14 cellular contexts compared by ENCODE assay signal in genomic region chr1:51643362-51643761, GRCh38. TPM values are rescaled to one million over a fixed set of nuclear protein-coding genes. Genes with fewer than 3 reads are reported as not detected.
DNase-seq lines count a peak whose midpoint lies in the region; ATAC-seq, FAIRE-seq and TF ChIP-seq lines count a peak whose summit lies in the region.
"Had no signal": no experiment of that assay in that cellular context is flagged by ENCODE, and none has a peak within 500 bp of the region (broad histone marks: within the 10 kb centered on the region; RNA-seq: fewer than 3 reads in every experiment).

No MANE protein-coding gene starts in this region.

- peak overlapping the region; percentile 46 for H3K4me2 ChIP-seq in astrocyte (ENCODE audit: low read length)

- peaks cover 2% of the 10 kb centered on the region for H3K36me3 Mint-ChIP-seq in astrocyte (ENCODE audit: low read depth, unreplicated experiment)
- H3K36me3 Mint-ChIP-seq in activated CD8-positive, alpha-beta memory T cell treated with anti-CD3 and anti-CD28 coated beads, Interleukin-2, amount 10 ng/mL, durations not matched to agents 7 days and 5 days: peaks cover 5% of the 10 kb centered on the region

- peak overlapping the region; percentile 78 for H3K27ac Mint-ChIP-seq in astrocyte (ENCODE audit: unreplicated experiment)
- no peak overlapping the region for H3K27ac Mint-ChIP-seq in activated CD8-positive, alpha-beta memory T cell treated with anti-CD3 and anti-CD28 coated beads, Interleukin-2, amount 10 ng/mL, durations not matched to agents 7 days and 5 days
- H3K27ac Mint-ChIP-seq: activated naive CD8-positive, alpha-beta T cell; CD8-positive, alpha-beta T cell had no signal

- FAIRE-seq in astrocyte (lab: Jason Lieb, UNC): no peak
- FAIRE-seq: RCC 7860 had no signal

- no peaks in the 10 kb centered on the region for H3K27me3 Mint-ChIP-seq in astrocyte (ENCODE audit: low read depth, unreplicated experiment)
- no peaks in the 10 kb centered on the region for H3K27me3 Mint-ChIP-seq in activated CD8-positive, alpha-beta memory T cell treated with anti-CD3 and anti-CD28 coated beads, Interleukin-2, amount 10 ng/mL, durations not matched to agents 7 days and 5 days
- H3K27me3 Mint-ChIP-seq: activated naive CD8-positive, alpha-beta T cell had no signal

- TF ChIP-seq CTCF in astrocyte (IDR thresholded peaks at IDR 0.05; ENCODE audit: insufficient read depth, low read depth, low read length): no peak

- H4K20me1 ChIP-seq in astrocyte (ENCODE audit: insufficient read depth, low read length): no peaks in the 10 kb centered on the region

- no peak overlapping the region for H3K4me3 Mint-ChIP-seq in astrocyte (ENCODE audit: unreplicated experiment)
- no peak overlapping the region for H3K4me3 Mint-ChIP-seq in activated CD8-positive, alpha-beta memory T cell treated with anti-CD3 and anti-CD28 coated beads, Interleukin-2, amount 10 ng/mL, durations not matched to agents 7 days and 5 days
- H3K4me3 Mint-ChIP-seq: activated naive CD8-positive, alpha-beta T cell; CD8-positive, alpha-beta T cell had no signal

- H3K27me3 ChIP-seq in astrocyte (ENCODE audit: insufficient read depth, low read length) (no peaks in the 10 kb centered on the region), mucosa of rectum (ENCODE audit: control insufficient read depth in 2 of 2, insufficient read depth in 2 of 2, low read length in 2 of 2) (no peaks in the 10 kb centered on the region)

- H3K4me1 ChIP-seq in astrocyte (ENCODE audit: insufficient read depth, low read length): peaks cover 42% of the 10 kb centered on the region
- peaks cover 0 to 4% of the 10 kb centered on the region in 2 donors for H3K4me1 ChIP-seq in mucosa of rectum (ENCODE audit: control insufficient read depth in 2 of 2, insufficient read depth in 2 of 2, low read length in 2 of 2)

- H3K27ac ChIP-seq in astrocyte (ENCODE audit: low read depth, low read length): peak overlapping the region; percentile 84
- peak overlapping the region; percentile 26 to 37 for H3K27ac ChIP-seq in mucosa of rectum (ENCODE audit: low read depth in 2 of 2, low read length in 2 of 2)
- peak overlapping the region; percentile 31 for H3K27ac ChIP-seq in temporal lobe (ENCODE audit: low read depth, low read length)

- peaks cover 54% of the 10 kb centered on the region for H3K79me2 ChIP-seq in astrocyte (ENCODE audit: insufficient read depth, low read length)

- H2AFZ ChIP-seq in astrocyte (ENCODE audit: low read depth, low read length): no peak overlapping the region

- H3K9me3 Mint-ChIP-seq in astrocyte (ENCODE audit: unreplicated experiment): peaks cover 2% of the 10 kb centered on the region
- no peaks in the 10 kb centered on the region for H3K9me3 Mint-ChIP-seq in activated CD8-positive, alpha-beta memory T cell treated with anti-CD3 and anti-CD28 coated beads, Interleukin-2, amount 10 ng/mL, durations not matched to agents 7 days and 5 days (ENCODE audit: low read depth)

- DNase-seq in NCI-H1436 (lab: John Stamatoyannopoulos, UW): peak; percentile 71
- no peak for DNase-seq in astrocyte (ENCODE audit: low read depth)
- DNase-seq in activated CD8-positive, alpha-beta memory T cell treated with anti-CD3 and anti-CD28 coated beads, Interleukin-2, amount 10 ng/mL, durations not matched to agents 7 days and 5 days: no peak
- no peak for DNase-seq in NCI-H345 treated with DMSO at 0.1 percent for 48 hours (lab: John Stamatoyannopoulos, UW; ENCODE audit: unreplicated experiment)
- DNase-seq: activated CD8-positive, alpha-beta memory T cell treated with anti-CD3 and anti-CD28 coated beads for 24 hours; CD8-positive, alpha-beta T cell; effector CD4-positive, alpha-beta T cell; glutamatergic neuron; NCI-H2227 treated with DMSO at 0.1 percent for 48 hours had no signal

- peak overlapping the region; percentile 46 for H3K9ac ChIP-seq in astrocyte (ENCODE audit: low read length)
- no peak overlapping the region for H3K9ac ChIP-seq in mucosa of rectum (ENCODE audit: low read depth in 1 of 2, low read length in 2 of 2)

- CTCF ChIA-PET in activated CD8-positive, alpha-beta memory T cell treated with anti-CD3 and anti-CD28 coated beads, Interleukin-2, amount 10 ng/mL, durations not matched to agents 7 days and 5 days (lab: Charles Lee): no interaction called here

- peaks cover 36% of the 10 kb centered on the region for H3K4me1 Mint-ChIP-seq in astrocyte (ENCODE audit: low read depth, unreplicated experiment)
- no peaks in the 10 kb centered on the region for H3K4me1 Mint-ChIP-seq in activated CD8-positive, alpha-beta memory T cell treated with anti-CD3 and anti-CD28 coated beads, Interleukin-2, amount 10 ng/mL, durations not matched to agents 7 days and 5 days

- H3K36me3 ChIP-seq in astrocyte (ENCODE audit: insufficient read depth, low read length): no peaks in the 10 kb centered on the region
- H3K36me3 ChIP-seq in mucosa of rectum (ENCODE audit: control insufficient read depth in 2 of 2, insufficient read depth in 2 of 2, low read length in 2 of 2): no peaks in the 10 kb centered on the region

- H3K9me3 ChIP-seq in astrocyte (ENCODE audit: insufficient read depth, low read depth, low read length) (no peaks in the 10 kb centered on the region), mucosa of rectum (ENCODE audit: control insufficient read depth in 2 of 2, low read length in 2 of 2) (no peaks in the 10 kb centered on the region)

- H3K4me3 ChIP-seq in astrocyte (ENCODE audit: insufficient read depth, low read depth, low read length): no peak overlapping the region
- H3K4me3 ChIP-seq in mucosa of rectum (ENCODE audit: low read length in 2 of 2): no peak overlapping the region

- no peak for ATAC-seq in activated CD8-positive, alpha-beta memory T cell treated with anti-CD3 and anti-CD28 coated beads, Interleukin-2, amount 10 ng/mL, durations not matched to agents 7 days and 5 days
- no peak for ATAC-seq in HG02798 (IDR thresholded peaks at IDR 0.05; ENCODE audit: poor library complexity, unreplicated experiment)
- ATAC-seq: CD8-positive, alpha-beta T cell had no signal

RNA-seq across cellular contexts. Expression of gene OSBPL9, which starts 26.5 kb away (rescaled TPM):
- 115 and 117 TPM in 2 replicates for total RNA-seq in astrocyte
- total RNA-seq in temporal lobe: 56.3 TPM
- 10 to 100 TPM; 46.5 to 48.5 TPM for total RNA-seq in activated CD8-positive, alpha-beta memory T cell treated with anti-CD3 and anti-CD28 coated beads, Interleukin-2, amount 10 ng/mL, durations not matched to agents 7 days and 5 days

Comparison
In these comparisons a context has a peak if more than half of its experiments do, and no peak if none do; other contexts are left out.
1. H3K27ac ChIP-seq: peak in every context shown above with its lines; median percentile 84 in astrocyte; 32 in mucosa of rectum; 31 in temporal lobe.